20 cellular contexts compared by ENCODE assay signal in genomic region chr6:116375262-116375661, GRCh38.
"Had no signal": no experiment of that assay in that cellular context is flagged by ENCODE, and none has a peak within 500 bp of the region (broad histone marks: within the 10 kb centered on the region; RNA-seq: fewer than 3 reads in every experiment).

No MANE protein-coding gene starts in this region.

- H3K27ac ChIP-seq: SJSA1, SK-N-MC had no signal

- ATAC-seq: Panc1, PC-3 had no signal

- H3K9me3 ChIP-seq: SJSA1 had no signal

- H3K27me3 ChIP-seq: SJSA1 had no signal

- DNase-seq: KBM-7, MM.1S, NCI-H1092 treated with DMSO at 0.1 percent for 48 hours, NCI-H1436, NCI-H187, NCI-H2029, NCI-H2081 treated with DMSO at 0.1 percent for 48 hours, NCI-H2171, NCI-H226, NCI-H446, NCI-H510A, NCI-H524 treated with DMSO at 0.1 percent for 48 hours, NCI-H69, NCI-H774, PC-3, Right ventricle myocardium superior, SIG-M5 had no signal

- H3K4me3 ChIP-seq: SJSA1, SK-N-MC had no signal
